ENCODE assay signal across 24 cellular contexts in genomic region chr1:110249256-110249655, GRCh38.
"Had no signal": no experiment of that assay in that cellular context is flagged by ENCODE, and none has a peak within 500 bp of the region (broad histone marks: within the 10 kb centered on the region; RNA-seq: fewer than 3 reads in every experiment).

No MANE protein-coding gene starts in this region.

- H3K27ac ChIP-seq: heart right ventricle, hepatocyte, left lung, lower lobe of right lung, ovary, prostate gland, tibial nerve, vagina had no signal

- FAIRE-seq: keratinocyte, small intestine had no signal

- H2AFZ ChIP-seq: hepatocyte had no signal

- DNase-seq: heart right ventricle; kidney glomerular epithelial cell; left colon; left lung; lower lobe of right lung; mammary epithelial cell; mesenchymal stem cell; ovary; right cardiac atrium; small intestine; stimulated activated CD4-positive, alpha-beta T cell treated with anti-CD3 and anti-CD28 coated beads, Interleukin-1b, Interleukin-23, amount 100 ng/mL, for 48 hours; stimulated activated CD4-positive, alpha-beta T cell treated with anti-CD3 and anti-CD28 coated beads, Interleukin-2, amount 100 ng/mL, for 48 hours; stimulated activated CD4-positive, alpha-beta T cell treated with anti-CD3 and anti-CD28 coated beads, Interleukin-4, amount 100 ng/mL, for 4 hours; stimulated activated naive CD4-positive, alpha-beta T cell treated with Interleukin-2 at 50 U/mL for 16 hours; stimulated activated naive CD8-positive, alpha-beta T cell treated with anti-CD3 and anti-CD28 coated beads, Interleukin-15, amount 100 ng/mL, for 72 hours had no signal

- H3K79me2 ChIP-seq: hepatocyte had no signal

- H3K4me1 ChIP-seq: heart right ventricle, left lung, lower lobe of right lung, prostate gland, tibial nerve had no signal

- H3K4me3 ChIP-seq: heart right ventricle, hepatocyte, left lung, lower lobe of right lung, ovary, prostate gland, tibial nerve, vagina had no signal

- H3K27me3 ChIP-seq: left lung, ovary, tibial nerve, vagina had no signal

- H3K36me3 ChIP-seq: heart right ventricle, left lung, lower lobe of right lung, ovary, prostate gland, tibial nerve, vagina had no signal

- ATAC-seq: heart right ventricle; left colon; left lung; lower lobe of right lung; naive thymus-derived CD4-positive, alpha-beta T cell; natural killer cell treated with Interleukin-12 subunit alpha and Interleukin-12 subunit beta and Interleukin-15 and Interleukin-18, amount 100 ng/mL, for 72 hours; right cardiac atrium; sciatic nerve; stimulated activated memory B cell treated with anti-CD40 and anti-IgM and Interleukin-4, amounts not matched to agents 10 μg/mL and 1 μg/mL and 100 μg/mL, for 72 hours; stimulated activated naive CD8-positive, alpha-beta T cell treated with anti-CD3 and anti-CD28 coated beads, Interleukin-15, amount 100 ng/mL, for 72 hours had no signal

- H3K4me2 ChIP-seq: hepatocyte had no signal

- H3K9me3 ChIP-seq: heart right ventricle, left lung, lower lobe of right lung, ovary, prostate gland, tibial nerve, vagina had no signal
